ENCODE assay signal across 15 cellular contexts in the genomic region with DNA sequence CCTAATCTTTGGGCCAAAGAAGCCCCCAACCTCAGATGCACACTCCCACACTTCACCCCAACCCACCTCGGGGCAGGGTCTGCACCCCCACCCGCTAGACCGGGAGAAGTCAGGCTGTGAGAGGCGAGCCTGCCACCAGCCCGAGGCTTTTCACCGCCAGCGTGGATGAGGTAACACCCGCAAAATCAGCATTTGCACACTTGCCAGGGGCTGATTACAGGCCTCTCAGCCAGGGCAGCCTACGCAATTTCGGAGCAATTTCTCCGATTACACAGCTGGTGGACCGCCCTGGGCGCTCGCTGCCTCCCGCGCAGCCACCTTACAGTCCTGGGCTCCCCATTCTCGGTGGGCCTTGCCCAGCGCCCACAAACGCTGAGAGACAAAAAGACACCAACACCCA.
"Had no signal": no experiment of that assay in that cellular context is flagged by ENCODE, and none has a peak within 500 bp of the region (broad histone marks: within the 10 kb centered on the region; RNA-seq: fewer than 3 reads in every experiment).

No MANE protein-coding gene starts in this region.

- H3K4me3 ChIP-seq: ascending aorta, gastrocnemius medialis, psoas muscle, sigmoid colon, spleen, upper lobe of left lung had no signal

- H3K4me3 Mint-ChIP-seq: endodermal cell, nephron progenitor cell had no signal

- H3K27me3 ChIP-seq: ascending aorta had no signal

- ATAC-seq: gastrocnemius medialis; left lobe of liver; psoas muscle; stimulated activated naive CD8-positive, alpha-beta T cell treated with anti-CD3 and anti-CD28 coated beads, Interleukin-15, amount 100 ng/mL, for 72 hours had no signal

- H3K27ac ChIP-seq: ascending aorta, gastrocnemius medialis, psoas muscle, sigmoid colon, spleen, upper lobe of left lung had no signal

- DNase-seq: activated CD4-positive, alpha-beta T cell treated with anti-CD3 and anti-CD28 coated beads, Interleukin-2, amount 50 U/mL, for 48 hours; activated CD4-positive, CD25-positive, alpha-beta regulatory T cell treated with anti-CD3 and anti-CD28 coated beads, Interleukin-2, amount 50 U/mL, for 72 hours; activated CD8-positive, alpha-beta memory T cell treated with anti-CD3 and anti-CD28 coated beads, Interleukin-2, amount 50 U/mL, for 4 hours; dermis blood vessel endothelial cell; endodermal cell; gastrocnemius medialis; mammary epithelial cell; nephron progenitor cell; psoas muscle; sigmoid colon; spleen; stimulated activated naive CD8-positive, alpha-beta T cell treated with anti-CD3 and anti-CD28 coated beads, Interleukin-15, amount 100 ng/mL, for 72 hours had no signal

- H3K27ac Mint-ChIP-seq: endodermal cell had no signal

- H3K4me1 ChIP-seq: ascending aorta had no signal

- H3K36me3 ChIP-seq: ascending aorta, gastrocnemius medialis, sigmoid colon, spleen, upper lobe of left lung had no signal
